8 cellular contexts compared by ENCODE assay signal in the genomic region with DNA sequence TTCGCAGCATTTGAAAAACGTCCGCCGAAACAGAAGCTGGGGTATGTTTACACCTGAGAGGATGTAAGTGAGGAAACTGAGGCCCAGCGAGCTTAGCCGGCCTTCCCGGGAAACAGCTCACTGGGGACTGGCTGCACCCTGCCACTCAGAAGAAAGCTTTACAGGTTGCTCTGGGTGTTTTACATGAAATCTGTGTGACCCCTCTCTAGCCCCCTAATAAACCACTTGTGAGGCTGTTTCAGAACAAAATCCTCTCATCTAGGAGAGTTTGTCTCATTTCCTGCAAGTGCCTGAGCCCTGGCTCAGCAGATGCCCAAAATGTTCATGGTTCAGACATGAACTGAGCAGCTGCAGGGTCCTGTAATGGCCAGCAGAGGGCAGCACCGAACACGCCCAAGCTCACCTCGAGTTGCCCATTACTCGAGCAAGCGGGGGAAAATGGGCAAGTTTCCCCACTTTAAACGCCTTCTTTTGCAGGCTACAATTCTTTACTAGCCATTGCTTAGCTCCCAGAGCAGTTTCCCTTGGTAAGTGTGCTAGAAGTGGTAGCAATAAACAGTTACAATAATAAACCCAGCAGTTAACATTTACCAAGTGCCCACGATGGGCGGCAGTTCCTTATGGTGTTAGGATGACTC.
DNase-seq lines count a peak whose midpoint lies in the region; ATAC-seq and TF ChIP-seq lines count a peak whose summit lies in the region.

No MANE protein-coding gene starts in this region.

- H3K9me3 ChIP-seq in left ventricle myocardium inferior (replicated peaks) (peaks cover 14% of the 10 kb centered on the region), aorta (ENCODE audit: control insufficient read depth, low read length) (no peaks in the 10 kb centered on the region)

- intact Hi-C loops in left ventricle myocardium inferior (cut with micrococcal nuclease) = no loop called here
- intact Hi-C loops in aorta (cut with DNase I) = loop anchor here (1.0 to 10.0 kb wide), 2 partner anchors 108 to 201 kb away; partner anchors contain the start of genes CASP9 (in 2 of the 2) and DNAJC16 (in 2 of the 2)

- H3K4me1 ChIP-seq in left ventricle myocardium inferior (peaks cover 17% of the 10 kb centered on the region), aorta (ENCODE audit: control insufficient read depth in 1 of 2, insufficient read depth in 2 of 2, low read length in 2 of 2) (no peaks in the 10 kb centered on the region)

- H3K4me3 ChIP-seq in left ventricle myocardium inferior (no peak overlapping the region), aorta (ENCODE audit: low read length in 2 of 2) (no peak overlapping the region)

- WGBS in aorta, 2 donors = 39 to 41% methylated on average over 15 of the region's 15 CpGs

- TF ChIP-seq CTCF in GM12873 (IDR thresholded peaks at IDR 0.05; ENCODE audit: insufficient read depth, low read depth, low read length, missing control alignments) (peak; percentile 99), left ventricle myocardium inferior (IDR thresholded peaks at IDR 0.05; ENCODE audit: borderline replicate concordance) (peak; percentile 98)

- ATAC-seq in aorta (ENCODE audit: low FRiP score) (peak; percentile 91), GM21619 (IDR thresholded peaks at IDR 0.05; ENCODE audit: unreplicated experiment) (no peak)

- H3K27me3 ChIP-seq in left ventricle myocardium inferior (ENCODE audit: low read depth) (peaks cover 8% of the 10 kb centered on the region), aorta (ENCODE audit: control insufficient read depth in 1 of 2, insufficient read depth in 2 of 2, low read length in 1 of 2) (no peaks in the 10 kb centered on the region)

- DNase-seq in NCI-H1092 (lab: John Stamatoyannopoulos, UW) (peak; percentile 67), T-helper 1 cell (peak; percentile 28 to 74 (median 57)), amniotic epithelial cell (ENCODE audit: low read depth) (peak; percentile 64), left ventricle myocardium inferior (peak; percentile 73), putamen (ENCODE audit: low spot score) (peak; percentile 45), aorta (peak; percentile 85 to 89)

- no peaks in the 10 kb centered on the region for H3K36me3 ChIP-seq in left ventricle myocardium inferior
- H3K36me3 ChIP-seq in aorta (ENCODE audit: control insufficient read depth in 1 of 2, insufficient read depth in 2 of 2, low read length in 1 of 2) = no peaks in the 10 kb centered on the region

- peak overlapping the region; percentile 55 for H3K27ac ChIP-seq in left ventricle myocardium inferior (replicated peaks)
- no peak overlapping the region for H3K27ac ChIP-seq in aorta (ENCODE audit: low read depth in 1 of 2, low read length in 2 of 2)
